ENCODE assay signal across 8 cellular contexts in the genomic region with DNA sequence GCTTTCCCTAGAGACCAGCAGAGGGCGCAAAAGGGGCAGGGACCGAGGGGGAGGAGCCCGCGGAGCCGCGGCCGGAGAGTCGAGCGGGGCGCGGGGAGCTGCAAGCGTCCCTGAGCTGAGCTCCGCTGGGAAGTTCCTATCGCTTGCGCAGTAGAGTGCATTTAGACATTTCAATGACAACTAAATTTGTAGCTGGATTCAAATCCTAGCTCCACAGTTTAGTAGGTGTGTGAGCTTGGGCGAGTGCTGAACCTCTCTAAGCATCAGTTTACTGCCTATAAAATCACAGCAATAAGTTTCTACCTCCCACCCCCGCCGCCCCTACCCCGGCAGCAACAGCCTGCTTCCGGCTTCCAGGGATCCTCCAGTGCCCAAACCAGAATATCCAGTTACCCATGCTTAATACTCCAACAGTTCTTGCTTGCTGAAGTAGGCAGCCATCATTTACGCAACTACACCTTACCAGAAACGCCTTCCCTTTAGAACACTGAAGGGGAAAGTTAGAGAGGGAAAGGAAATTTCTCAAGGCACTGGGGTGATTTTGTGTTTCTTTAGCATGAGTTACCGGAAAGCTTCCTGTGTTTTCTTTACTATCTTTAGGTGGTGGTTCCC. TPM values are rescaled to one million over a fixed set of nuclear protein-coding genes. Genes with fewer than 3 reads are reported as not detected.
DNase-seq lines count a peak whose midpoint lies in the region; ATAC-seq and TF ChIP-seq lines count a peak whose summit lies in the region.

No MANE protein-coding gene starts in this region.

- no peaks in the 10 kb centered on the region for H3K36me3 ChIP-seq in GM06990 (ENCODE audit: control insufficient read depth, insufficient read depth, low read length)
- no peaks in the 10 kb centered on the region for H3K36me3 ChIP-seq in adrenal gland (replicated peaks in 1 of 2)
- no peaks in the 10 kb centered on the region for H3K36me3 ChIP-seq in left ventricle myocardium inferior
- H3K36me3 ChIP-seq in upper lobe of right lung = no peaks in the 10 kb centered on the region

- peaks cover 49% of the 10 kb centered on the region for H3K27me3 Mint-ChIP-seq in progenitor cell of endocrine pancreas

- no peaks in the 10 kb centered on the region for H3K27me3 ChIP-seq in GM06990 (replicated peaks; ENCODE audit: control insufficient read depth, insufficient read depth, low read length)
- no peaks in the 10 kb centered on the region for H3K27me3 ChIP-seq in adrenal gland
- peaks cover 22% of the 10 kb centered on the region for H3K27me3 ChIP-seq in left ventricle myocardium inferior (ENCODE audit: low read depth)
- H3K27me3 ChIP-seq in upper lobe of right lung = no peaks in the 10 kb centered on the region

- no peaks in the 10 kb centered on the region for H3K36me3 Mint-ChIP-seq in progenitor cell of endocrine pancreas (ENCODE audit: insufficient read depth)

- DNase-seq in GM06990 (ENCODE audit: extremely low read depth, insufficient read length) = peak; percentile 70
- DNase-seq in NCI-H1417 (lab: John Stamatoyannopoulos, UW) = peak; percentile 70 to 92 (median 80)
- peak; percentile 50 to 70 (median 67) for DNase-seq in T-helper 1 cell
- DNase-seq in adrenal gland = peak; percentile 85 to 91 (median 87)
- DNase-seq in left ventricle myocardium inferior = peak; percentile 84
- peak; percentile 81 for DNase-seq in progenitor cell of endocrine pancreas (ENCODE audit: low spot score, unreplicated experiment)
- DNase-seq in upper lobe of right lung = peak; percentile 93

- peak overlapping the region; percentile 73 for H3K4me3 Mint-ChIP-seq in progenitor cell of endocrine pancreas (ENCODE audit: low read depth)

- 3 to 6% (median 4%) methylated on average over 22 to 23 of the region's 23 CpGs for WGBS in adrenal gland, 4 donors

- H3K4me3 ChIP-seq in GM06990 (replicated peaks; ENCODE audit: low read depth, low read length) (no peak overlapping the region), adrenal gland (peak overlapping the region in 1 of 4 donors; percentile 39), left ventricle myocardium inferior (peak overlapping the region; percentile 59), upper lobe of right lung (peak overlapping the region; percentile 43)

- peak overlapping the region; percentile 93 for H3K27ac Mint-ChIP-seq in progenitor cell of endocrine pancreas

- peaks cover 19% of the 10 kb centered on the region for H3K4me1 Mint-ChIP-seq in progenitor cell of endocrine pancreas (ENCODE audit: low read depth)

- no peaks in the 10 kb centered on the region for H3K9me3 ChIP-seq in adrenal gland (replicated peaks in 1 of 3)
- no peaks in the 10 kb centered on the region for H3K9me3 ChIP-seq in left ventricle myocardium inferior (replicated peaks)
- no peaks in the 10 kb centered on the region for H3K9me3 ChIP-seq in upper lobe of right lung

- peak overlapping the region in 2 of 5 donors; percentile 66 to 75 for H3K27ac ChIP-seq in adrenal gland
- H3K27ac ChIP-seq in left ventricle myocardium inferior (replicated peaks) = peak overlapping the region; percentile 66
- peak overlapping the region; percentile 75 for H3K27ac ChIP-seq in upper lobe of right lung

- no peak for TF ChIP-seq POLR2A in adrenal gland (IDR thresholded peaks at IDR 0.05)

- intact Hi-C loops in adrenal gland (cut with DNase I) = loop anchor here in 1 of 2 donors (10.0 kb wide), 1 partner anchor 551 kb away; no protein-coding TSS in a partner anchor
- intact Hi-C loops in left ventricle myocardium inferior (cut with micrococcal nuclease) = loop anchor here (5.0 kb wide), 1 partner anchor 113 kb away; no protein-coding TSS in a partner anchor
- intact Hi-C loops in upper lobe of right lung (cut with DNase I) = no loop called here

- H3K4me1 ChIP-seq in adrenal gland (replicated peaks in 1 of 2) = peaks cover 19 to 34% of the 10 kb centered on the region in 2 donors
- peaks cover 46% of the 10 kb centered on the region for H3K4me1 ChIP-seq in left ventricle myocardium inferior
- peaks cover 42% of the 10 kb centered on the region for H3K4me1 ChIP-seq in upper lobe of right lung

- no peaks in the 10 kb centered on the region for H3K9me3 Mint-ChIP-seq in progenitor cell of endocrine pancreas (ENCODE audit: low read depth)

- TF ChIP-seq CTCF in GM06990 (IDR thresholded peaks at IDR 0.05; ENCODE audit: insufficient read depth, low read length, poor library complexity, severe bottlenecking) (peak; percentile 97), adrenal gland (IDR thresholded peaks at IDR 0.05) (peak; percentile 87 to 98 (median 92)), left ventricle myocardium inferior (IDR thresholded peaks at IDR 0.05; ENCODE audit: borderline replicate concordance) (peak; percentile 99), progenitor cell of endocrine pancreas (IDR thresholded peaks at IDR 0.05; ENCODE audit: unreplicated experiment) (peak; percentile 97), upper lobe of right lung (IDR thresholded peaks at IDR 0.05) (peak; percentile 98)

- ATAC-seq in HG02759 (IDR thresholded peaks at IDR 0.05; ENCODE audit: unreplicated experiment) = peak; percentile 89
- peak; percentile 96 for ATAC-seq in upper lobe of right lung

RNA-seq across cellular contexts. Expression of a gene that starts 9.1 kb away (rescaled TPM):
- total RNA-seq in adrenal gland (10 to 100 TPM in 2 of 8 donors, 1 to 10 TPM in 6; 2.9 to 11.5 (median 6.1) TPM), left ventricle myocardium inferior (2.3 TPM), progenitor cell of endocrine pancreas (3.2 and 3.9 TPM in 2 replicates), upper lobe of right lung (22.3 TPM)
- 1 to 10 TPM in 2 of 3 donors, under 1 TPM in 1; 0.74 to 5.4 (median 2.0) TPM for polyA plus RNA-seq in adrenal gland
